23 cellular contexts compared by ENCODE assay signal in the genomic region with DNA sequence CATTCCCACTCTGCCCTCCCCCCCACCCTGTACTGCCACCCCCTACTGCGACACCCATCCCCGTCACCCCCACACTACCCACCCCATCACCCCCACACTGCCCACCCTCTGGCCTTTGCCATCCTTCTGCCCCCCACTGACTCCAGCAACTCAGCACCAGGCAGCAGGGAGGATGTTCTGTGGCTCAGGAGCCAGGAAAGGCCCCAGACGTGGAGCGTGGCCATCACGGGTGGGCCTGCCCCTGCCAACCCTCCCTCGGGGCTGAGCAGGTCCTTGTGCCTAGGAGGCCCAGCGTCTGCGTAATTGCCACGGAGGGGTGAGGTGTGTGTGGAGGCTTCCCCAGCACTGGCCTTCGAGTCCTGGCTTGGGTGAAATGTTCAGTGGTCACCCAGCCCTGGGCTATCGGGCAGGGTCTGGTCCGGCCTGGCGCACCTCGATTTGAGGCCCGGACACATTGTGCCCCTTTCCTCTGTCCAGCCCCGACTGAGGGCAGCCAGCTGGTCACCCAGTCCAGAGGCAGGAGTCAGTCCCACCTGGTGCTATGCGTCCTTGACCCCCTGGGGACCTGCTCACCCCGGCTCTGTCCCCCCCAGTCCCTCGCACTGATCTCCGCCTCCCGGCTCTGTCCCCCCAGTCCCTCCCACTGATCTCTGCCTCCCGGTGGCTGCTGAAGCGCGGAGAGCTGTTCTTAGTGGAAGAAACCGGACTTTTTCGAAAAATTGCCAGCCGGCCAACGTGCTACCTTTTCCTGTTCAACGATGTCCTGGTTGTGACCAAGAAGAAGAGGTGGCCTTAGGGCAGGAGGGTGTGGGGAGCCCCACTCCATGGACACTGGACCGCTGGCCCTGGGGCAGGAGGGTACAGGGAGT. TPM values are rescaled to one million over a fixed set of nuclear protein-coding genes. Genes with fewer than 3 reads are reported as not detected.
DNase-seq lines count a peak whose midpoint lies in the region; ATAC-seq, FAIRE-seq and TF ChIP-seq lines count a peak whose summit lies in the region.
"Had no signal": no experiment of that assay in that cellular context is flagged by ENCODE, and none has a peak within 500 bp of the region (broad histone marks: within the 10 kb centered on the region; RNA-seq: fewer than 3 reads in every experiment).

No MANE protein-coding gene starts in this region.

- intact Hi-C loops in activated CD4-positive, alpha-beta T cell treated with anti-CD3 and anti-CD28 coated beads for 36 hours (cut with DNase I, micrococcal nuclease), result no loop called here
- intact Hi-C loops in K562 (cut with micrococcal nuclease), result no loop called here

- CTCF ChIA-PET in activated CD4-positive, alpha-beta T cell treated with anti-CD3 and anti-CD28 coated beads for 36 hours (lab: Charles Lee), result interaction anchor here (1.5 kb wide), 1 partner anchor 24 kb away, joined by 4 read pairs; no protein-coding TSS in a partner anchor
- CTCF ChIA-PET in K562 (lab: Yijun Ruan, JAX; ENCODE audit: low intra/inter-chr PET ratio), result no interaction called here

- no peak overlapping the region for H3K9ac ChIP-seq in K562 (ENCODE audit: insufficient read depth in 1 of 2, low read depth in 2 of 2, low read length in 2 of 2)

- H3K36me3 ChIP-seq in K562 (ENCODE audit: control insufficient read depth, insufficient read depth, low read length), result no peaks in the 10 kb centered on the region
- H3K36me3 ChIP-seq: thoracic aorta had no signal

- no peak overlapping the region for H3K27ac Mint-ChIP-seq in activated CD4-positive, alpha-beta T cell treated with anti-CD3 and anti-CD28 coated beads for 36 hours
- peak overlapping the region; percentile 7 for H3K27ac Mint-ChIP-seq in osteocyte (ENCODE audit: unreplicated experiment)
- H3K27ac Mint-ChIP-seq: activated naive CD8-positive, alpha-beta T cell treated with anti-CD3 and anti-CD28 coated beads, Interleukin-2, amount 10 ng/mL, durations not matched to agents 7 days and 5 days; CD8-positive, alpha-beta T cell; endodermal cell; natural killer cell; stimulated activated effector memory CD8-positive, alpha-beta T cell treated with anti-CD3 and anti-CD28 coated beads, Interleukin-12 subunit alpha, Interleukin-12 subunit beta, amount 100 ng/mL, for 72 hours had no signal

- no peak for TF ChIP-seq EP300 in K562 (IDR thresholded peaks at IDR 0.05; ENCODE audit: low read length)

- no peak overlapping the region for H2AFZ ChIP-seq in K562 (ENCODE audit: low read depth, low read length)

- in situ Hi-C loops in K562 (cut with MboI), result no loop called here

- H3K9me3 ChIP-seq in K562 (replicated peaks; ENCODE audit: control insufficient read depth, insufficient read depth, low read depth, low read length), result no peaks in the 10 kb centered on the region
- H3K9me3 ChIP-seq: body of pancreas, thoracic aorta had no signal

- no peak overlapping the region for H3K4me2 ChIP-seq in K562 (ENCODE audit: insufficient read depth, low read length)

- H3K9me3 Mint-ChIP-seq in activated CD4-positive, alpha-beta T cell treated with anti-CD3 and anti-CD28 coated beads for 36 hours (ENCODE audit: low read depth), result no peaks in the 10 kb centered on the region
- H3K9me3 Mint-ChIP-seq in osteocyte (ENCODE audit: unreplicated experiment), result no peaks in the 10 kb centered on the region
- H3K9me3 Mint-ChIP-seq: activated naive CD8-positive, alpha-beta T cell treated with anti-CD3 and anti-CD28 coated beads, Interleukin-2, amount 10 ng/mL, durations not matched to agents 7 days and 5 days; CD8-positive, alpha-beta T cell; endodermal cell; natural killer cell; stimulated activated effector memory CD8-positive, alpha-beta T cell treated with anti-CD3 and anti-CD28 coated beads, Interleukin-12 subunit alpha, Interleukin-12 subunit beta, amount 100 ng/mL, for 72 hours had no signal

- BruUV-seq in K562 (replicated peaks; lab: Mats Ljungman, UMichigan), result no TSS peak

- H3K79me2 ChIP-seq in K562 (ENCODE audit: control insufficient read depth, insufficient read depth, low read length), result no peaks in the 10 kb centered on the region

- TF ChIP-seq POLR2A in K562 (conservative IDR thresholded peaks at IDR 0.05), result no peak

- DNase-seq in activated CD4-positive, alpha-beta T cell treated with anti-CD3 and anti-CD28 coated beads for 36 hours, result no peak
- DNase-seq in activated CD4-positive, alpha-beta T cell treated with anti-CD3 and anti-CD28 coated beads, Interleukin-2, amount 50 U/mL, for 1 hour, result no peak
- peak; percentile 78 for DNase-seq in GM20000 (ENCODE audit: low spot score)
- peak in 2 of 4 experiments; percentile 43 to 52 for DNase-seq in K562 (ENCODE audit: extremely low read depth in 1 of 4, low spot score in 3 of 4)
- no peak for DNase-seq in osteocyte (ENCODE audit: extremely low spot score, unreplicated experiment)
- no peak for DNase-seq in dedifferentiated amniotic fluid mesenchymal stem cell (ENCODE audit: extremely low spot score)
- no peak for DNase-seq in H4 (ENCODE audit: low spot score)
- DNase-seq: activated naive CD8-positive, alpha-beta T cell treated with anti-CD3 and anti-CD28 coated beads, Interleukin-2, amount 10 ng/mL, durations not matched to agents 7 days and 5 days; body of pancreas; CD8-positive, alpha-beta T cell; DND-41; endodermal cell; Karpas-422; natural killer cell; NCI-H2029; NCI-H510A had no signal

- peaks cover 3 to 31% of the 10 kb centered on the region in 2 experiments; a peak in 4 of 5 replicates for H3K27me3 ChIP-seq in K562 (ENCODE audit: control insufficient read depth in 2 of 2, insufficient read depth in 2 of 2, low read length in 2 of 2)
- H3K27me3 ChIP-seq: body of pancreas had no signal

- H3K4me1 ChIP-seq in K562 (replicated peaks in 1 of 2; ENCODE audit: control insufficient read depth in 2 of 2, insufficient read depth in 2 of 2, low read length in 2 of 2), result peaks cover 0 to 55% of the 10 kb centered on the region in 2 experiments; a peak in 2 of 5 replicates
- H3K4me1 ChIP-seq: body of pancreas had no signal

- peaks cover 21% of the 10 kb centered on the region for H4K20me1 ChIP-seq in K562 (replicated peaks; ENCODE audit: control insufficient read depth, insufficient read depth, low read length)

- H3K27me3 Mint-ChIP-seq in activated CD4-positive, alpha-beta T cell treated with anti-CD3 and anti-CD28 coated beads for 36 hours, result no peaks in the 10 kb centered on the region
- no peaks in the 10 kb centered on the region for H3K27me3 Mint-ChIP-seq in osteocyte (ENCODE audit: unreplicated experiment)
- H3K27me3 Mint-ChIP-seq: activated naive CD8-positive, alpha-beta T cell treated with anti-CD3 and anti-CD28 coated beads, Interleukin-2, amount 10 ng/mL, durations not matched to agents 7 days and 5 days had no signal

- H3K9me1 ChIP-seq in K562 (ENCODE audit: control insufficient read depth, insufficient read depth, low read length), result no peaks in the 10 kb centered on the region

- 9% methylated on average over 27 of the region's 30 CpGs for WGBS in K562 (ENCODE audit: insufficient coverage, low coverage, missing lambda C conversion rate)

- H3K36me3 Mint-ChIP-seq in activated CD4-positive, alpha-beta T cell treated with anti-CD3 and anti-CD28 coated beads for 36 hours (ENCODE audit: low read depth), result no peaks in the 10 kb centered on the region
- no peaks in the 10 kb centered on the region for H3K36me3 Mint-ChIP-seq in osteocyte (ENCODE audit: unreplicated experiment)
- H3K36me3 Mint-ChIP-seq: activated naive CD8-positive, alpha-beta T cell treated with anti-CD3 and anti-CD28 coated beads, Interleukin-2, amount 10 ng/mL, durations not matched to agents 7 days and 5 days; CD8-positive, alpha-beta T cell; natural killer cell; stimulated activated effector memory CD8-positive, alpha-beta T cell treated with anti-CD3 and anti-CD28 coated beads, Interleukin-12 subunit alpha, Interleukin-12 subunit beta, amount 100 ng/mL, for 72 hours had no signal

- H3K27ac ChIP-seq in K562 (ENCODE audit: extremely low read depth, low read depth, low read length), result no peak overlapping the region
- H3K27ac ChIP-seq: body of pancreas, thoracic aorta had no signal

- TF ChIP-seq CTCF in GM20000 (IDR thresholded peaks at IDR 0.05; ENCODE audit: extremely low read depth, missing control alignments) (no peak), K562 (IDR thresholded peaks at IDR 0.05 in 2 of 3, conservative IDR thresholded peaks at IDR 0.05 in 1 of 3; ENCODE audit: insufficient read depth in 2 of 3, low read depth in 1 of 3, low read length in 3 of 3) (no peak), osteocyte (IDR thresholded peaks at IDR 0.05) (no peak)

- no peaks in the 10 kb centered on the region for H3K4me1 Mint-ChIP-seq in activated CD4-positive, alpha-beta T cell treated with anti-CD3 and anti-CD28 coated beads for 36 hours
- peaks cover 16% of the 10 kb centered on the region for H3K4me1 Mint-ChIP-seq in osteocyte (ENCODE audit: unreplicated experiment)
- H3K4me1 Mint-ChIP-seq: activated naive CD8-positive, alpha-beta T cell treated with anti-CD3 and anti-CD28 coated beads, Interleukin-2, amount 10 ng/mL, durations not matched to agents 7 days and 5 days; endodermal cell; natural killer cell; stimulated activated effector memory CD8-positive, alpha-beta T cell treated with anti-CD3 and anti-CD28 coated beads, Interleukin-12 subunit alpha, Interleukin-12 subunit beta, amount 100 ng/mL, for 72 hours had no signal

- POLR2A ChIA-PET in activated CD4-positive, alpha-beta T cell treated with anti-CD3 and anti-CD28 coated beads for 36 hours (lab: Charles Lee), result no interaction called here
- POLR2A ChIA-PET in K562 (lab: Yijun Ruan, JAX), result interaction anchor here (0.6 kb wide), 2 partner anchors 443 to 1643 kb away, joined by 3 read pairs; no protein-coding TSS in a partner anchor

- FAIRE-seq in K562 (lab: Jason Lieb, UNC), result no peak
- FAIRE-seq: colon had no signal

- no peak for TF ChIP-seq RAD21 in K562 (CRISPR knock-in tag; conservative IDR thresholded peaks at IDR 0.05 in 1 of 2, IDR thresholded peaks at IDR 0.05 in 1 of 2)

- H3K4me3 Mint-ChIP-seq in activated CD4-positive, alpha-beta T cell treated with anti-CD3 and anti-CD28 coated beads for 36 hours, result no peak overlapping the region
- H3K4me3 Mint-ChIP-seq in osteocyte (ENCODE audit: unreplicated experiment), result no peak overlapping the region
- H3K4me3 Mint-ChIP-seq: activated naive CD8-positive, alpha-beta T cell treated with anti-CD3 and anti-CD28 coated beads, Interleukin-2, amount 10 ng/mL, durations not matched to agents 7 days and 5 days; CD8-positive, alpha-beta T cell; endodermal cell; natural killer cell; stimulated activated effector memory CD8-positive, alpha-beta T cell treated with anti-CD3 and anti-CD28 coated beads, Interleukin-12 subunit alpha, Interleukin-12 subunit beta, amount 100 ng/mL, for 72 hours had no signal

- peak; percentile 30 for ATAC-seq in activated CD4-positive, alpha-beta T cell treated with anti-CD3 and anti-CD28 coated beads for 36 hours
- ATAC-seq in K562 (peak; percentile 20), GM21528 (IDR thresholded peaks at IDR 0.05; ENCODE audit: low FRiP score, unreplicated experiment) (no peak)
- ATAC-seq: activated CD4-positive, CD25-positive, alpha-beta regulatory T cell treated with anti-CD3 and anti-CD28 coated beads, Interleukin-2, amount 50 U/mL, for 24 hours; body of pancreas; CD8-positive, alpha-beta T cell; left lobe of liver; natural killer cell; stimulated activated effector memory CD8-positive, alpha-beta T cell treated with anti-CD3 and anti-CD28 coated beads, Interleukin-12 subunit alpha, Interleukin-12 subunit beta, amount 100 ng/mL, for 72 hours had no signal

- H3K4me3 ChIP-seq in K562, result no peak overlapping the region
- H3K4me3 ChIP-seq: body of pancreas, thoracic aorta had no signal

RNA-seq across cellular contexts. Expression of gene ARHGEF16, which starts 23.0 kb away (rescaled TPM):
- not detected for total RNA-seq in activated CD4-positive, alpha-beta T cell treated with anti-CD3 and anti-CD28 coated beads for 36 hours
- total RNA-seq in K562 (2011; cell fraction: chromatin; rRNA removed; ENCODE audit: low replicate concordance), result 1.6 and 7.5 TPM in 2 replicates
- total RNA-seq in K562 (2011; cell fraction: nucleolus; rRNA removed), result 3.9 and 5.7 TPM in 2 replicates
- 2.1 and 3.2 TPM in 2 replicates for total RNA-seq in K562 (2011; cell fraction: nucleoplasm; rRNA removed)
- 0.45 and 0.94 TPM in 2 replicates for total RNA-seq in K562 (2014; rRNA removed)
- 0.06 and 0.15 TPM in 2 replicates for total RNA-seq in K562 (2014; rRNA removed; fragmentation: Illumina TruSeq; extraction: Trizol)
- total RNA-seq in K562 (2015; rRNA removed; fragmentation: Illumina TruSeq; extraction: Trizol), result 0.11 and 0.25 TPM in 2 replicates
- 0.98 and 1.2 TPM in 2 replicates for total RNA-seq in K562 (2021)
- polyA plus RNA-seq in K562 (2011; rRNA removed), result 0.78 and 0.93 TPM in 2 replicates
- polyA plus RNA-seq in K562 (2011; cell fraction: cytosol; rRNA removed), result 0.49 and 1.9 TPM in 2 replicates
- 2.9 and 7.4 TPM in 2 replicates for polyA plus RNA-seq in K562 (2011; cell fraction: nucleus; rRNA removed)
- polyA plus RNA-seq in K562 (2012), result 0.49 and 2.9 TPM in 2 replicates
- 0.49 and 0.66 TPM in 2 replicates for polyA plus RNA-seq in K562 (2014; fragmentation: Illumina TruSeq; extraction: Trizol)
- polyA plus RNA-seq in K562 (2014; fragmentation: Nextera tagmentation; extraction: Ambion mirVana), result not detected
- polyA plus RNA-seq in K562 (2014; rRNA removed), result 0.78 and 1.2 TPM in 2 replicates
- polyA minus RNA-seq in K562 (2011; rRNA and poly(A)+ RNA removed), result 1.3 and 3.0 TPM in 2 replicates
- 0.91 and 1.5 TPM in 2 replicates for polyA minus RNA-seq in K562 (2011; cell fraction: cytosol; rRNA and poly(A)+ RNA removed)
- polyA minus RNA-seq in K562 (2011; cell fraction: nucleus; rRNA and poly(A)+ RNA removed), result 2.4 and 4.6 TPM in 2 replicates
- 3.2 and 4.3 TPM in 2 replicates for total RNA-seq in osteocyte
- 0.58 and 0.97 TPM in 2 replicates for total RNA-seq in H4 (2014; rRNA removed; shearing (Covaris generic))
- total RNA-seq: activated naive CD8-positive, alpha-beta T cell treated with anti-CD3 and anti-CD28 coated beads, Interleukin-2, amount 10 ng/mL, durations not matched to agents 7 days and 5 days; CD8-positive, alpha-beta T cell; natural killer cell had no signal
- polyA plus RNA-seq: AG04450 had no signal
